9 cellular contexts compared by ENCODE assay signal in the genomic region with DNA sequence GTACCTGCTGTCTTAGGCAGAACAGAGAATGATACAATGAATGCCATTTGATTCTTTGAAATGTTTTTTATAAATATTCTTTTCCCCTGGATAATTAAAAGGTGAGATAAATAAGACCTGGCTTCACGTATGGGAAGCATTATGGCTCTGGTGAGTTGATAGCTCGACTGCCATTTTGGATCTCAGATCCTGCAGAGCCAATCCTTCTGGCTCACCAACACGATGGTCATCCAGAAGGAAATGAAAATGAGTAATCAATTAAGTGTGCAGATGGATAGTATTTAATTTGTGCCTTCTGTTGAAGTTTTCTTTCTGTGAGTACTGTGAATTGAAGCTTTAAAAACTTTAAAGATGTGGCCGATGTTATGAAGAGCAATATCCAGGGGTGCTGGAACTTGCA. TPM values are rescaled to one million over a fixed set of nuclear protein-coding genes. Genes with fewer than 3 reads are reported as not detected.
DNase-seq lines count a peak whose midpoint lies in the region; ATAC-seq, FAIRE-seq and TF ChIP-seq lines count a peak whose summit lies in the region.
"Had no signal": no experiment of that assay in that cellular context is flagged by ENCODE, and none has a peak within 500 bp of the region (broad histone marks: within the 10 kb centered on the region; RNA-seq: fewer than 3 reads in every experiment).

No MANE protein-coding gene starts in this region.

- in situ Hi-C loops in mammary epithelial cell (cut with MboI; ENCODE audit: low sequenced_read_pairs in 2 of 2) = loop anchor here in 1 of 2 donors (25.0 kb wide), 1 partner anchor 643 kb away; the partner anchor contains the start of gene RPS19BP1

- H3K4me1 Mint-ChIP-seq in CD14-positive monocyte (peaks cover 80% of the 10 kb centered on the region), natural killer cell (peaks cover 75 to 79% of the 10 kb centered on the region in 2 donors)

- H3K79me2 ChIP-seq in KMS-11 (ENCODE audit: insufficient read depth, low read depth) (peaks cover 75% of the 10 kb centered on the region), mammary epithelial cell (ENCODE audit: insufficient read depth, low read length) (peaks cover 75% of the 10 kb centered on the region)

- WGBS in mammary epithelial cell (ENCODE audit: low coverage, missing lambda C conversion rate) = 62% methylated on average over 4 of the region's 4 CpGs

- H3K9me3 Mint-ChIP-seq in CD14-positive monocyte (no peaks in the 10 kb centered on the region), natural killer cell (no peaks in the 10 kb centered on the region)

- peak overlapping the region in 6 of 7 donors; percentile 3 to 90 (median 37) for H3K27ac Mint-ChIP-seq in CD14-positive monocyte
- H3K27ac Mint-ChIP-seq in natural killer cell = peak overlapping the region; percentile 88 to 91

- no TSS peak for BruUV-seq in mammary epithelial cell (replicated peaks; lab: Mats Ljungman, UMichigan)

- peak overlapping the region; percentile 90 for H3K4me2 ChIP-seq in KMS-11
- H3K4me2 ChIP-seq in mammary epithelial cell (ENCODE audit: insufficient read depth, low read depth, low read length) = peak overlapping the region; percentile 84

- H3K4me3 ChIP-seq in KMS-11 (IDR thresholded peaks at IDR 0.05; ENCODE audit: insufficient read depth, low read depth, low read length) = no peak overlapping the region
- H3K4me3 ChIP-seq in mammary epithelial cell (replicated peaks in 1 of 3; ENCODE audit: insufficient read depth in 1 of 3, low read depth in 2 of 3, low read length in 3 of 3) = peak overlapping the region in 2 of 3 experiments; percentile 100
- H3K4me3 ChIP-seq in H7 (ENCODE audit: insufficient read depth, low read depth, low read length) = no peak overlapping the region

- CTCF ChIA-PET in mammary epithelial cell (lab: Charles Lee; ENCODE audit: low non-redundant PET) = no interaction called here

- peaks cover 28% of the 10 kb centered on the region for H3K4me1 ChIP-seq in KMS-11 (ENCODE audit: low read depth, poor library complexity, severe bottlenecking)
- H3K4me1 ChIP-seq in mammary epithelial cell (ENCODE audit: insufficient read depth, low read length) = peaks cover 36% of the 10 kb centered on the region

- FAIRE-seq in RCC 7860 (lab: Jason Lieb, UNC) = no peak

- H3K9ac ChIP-seq in KMS-11 (no peak overlapping the region), mammary epithelial cell (ENCODE audit: insufficient read depth, low read length) (no peak overlapping the region)

- intact Hi-C loops in CD14-positive monocyte (cut with micrococcal nuclease) = no loop called here
- intact Hi-C loops in mammary epithelial cell (cut with micrococcal nuclease) = no loop called here
- intact Hi-C loops in natural killer cell (cut with micrococcal nuclease) = no loop called here

- dilution Hi-C loops in mammary epithelial cell (cut with HindIII; ENCODE audit: low sequenced_read_pairs) = no loop called here

- H3K27me3 ChIP-seq in KMS-11 (ENCODE audit: insufficient read depth, low read depth) = no peaks in the 10 kb centered on the region
- no peaks in the 10 kb centered on the region for H3K27me3 ChIP-seq in mammary epithelial cell (ENCODE audit: insufficient read depth, low read length)
- H3K27me3 ChIP-seq in H7 (ENCODE audit: control insufficient read depth, insufficient read depth, low read length) = no peaks in the 10 kb centered on the region

- H4K20me1 ChIP-seq in KMS-11 (ENCODE audit: insufficient read depth) = no peaks in the 10 kb centered on the region
- no peaks in the 10 kb centered on the region for H4K20me1 ChIP-seq in mammary epithelial cell (ENCODE audit: insufficient read depth, low read length)

- no peak for DNase-seq in CD14-positive monocyte (ENCODE audit: low spot score)
- no peak for DNase-seq in mammary epithelial cell
- no peak for DNase-seq in natural killer cell
- no peak for DNase-seq in NCI-H82 treated with DMSO at 0.1 percent for 48 hours (lab: John Stamatoyannopoulos, UW; ENCODE audit: unreplicated experiment)
- DNase-seq in RCC 7860 (ENCODE audit: low spot score) = no peak
- DNase-seq in NCI-H1417 treated with DMSO at 0.1 percent for 48 hours (lab: John Stamatoyannopoulos, UW) = no peak
- DNase-seq in H7 = no peak
- DNase-seq: central memory CD4-positive, alpha-beta T cell had no signal

- H3K27me3 Mint-ChIP-seq in CD14-positive monocyte (ENCODE audit: low read depth in 3 of 3) = no peaks in the 10 kb centered on the region
- H3K27me3 Mint-ChIP-seq in natural killer cell (ENCODE audit: low read depth in 2 of 2) = no peaks in the 10 kb centered on the region

- no peak for TF ChIP-seq CTCF in CD14-positive monocyte (IDR thresholded peaks at IDR 0.05)
- no peak for TF ChIP-seq CTCF in KMS-11 (conservative IDR thresholded peaks at IDR 0.05; ENCODE audit: low read depth, low read length)
- TF ChIP-seq CTCF in mammary epithelial cell (conservative IDR thresholded peaks at IDR 0.05 in 1 of 2, IDR thresholded peaks at IDR 0.05 in 1 of 2; ENCODE audit: extremely low read depth in 1 of 2, insufficient read depth in 1 of 2, low read depth in 1 of 2, low read length in 2 of 2) = no peak
- TF ChIP-seq CTCF in natural killer cell (IDR thresholded peaks at IDR 0.05) = no peak

- H3K9me3 ChIP-seq in mammary epithelial cell (replicated peaks; ENCODE audit: insufficient read depth, low read length) = no peaks in the 10 kb centered on the region

- H3K36me3 Mint-ChIP-seq in CD14-positive monocyte (peaks cover 0 to 4% of the 10 kb centered on the region in 2 donors), natural killer cell (no peaks in the 10 kb centered on the region)

- H3K36me3 ChIP-seq in KMS-11 (ENCODE audit: insufficient read depth) = no peaks in the 10 kb centered on the region
- no peaks in the 10 kb centered on the region for H3K36me3 ChIP-seq in mammary epithelial cell (ENCODE audit: insufficient read depth, low read length)
- no peaks in the 10 kb centered on the region for H3K36me3 ChIP-seq in H7 (replicated peaks; ENCODE audit: control insufficient read depth, insufficient read depth, low read length)

- H3K27ac ChIP-seq in KMS-11 (no peak overlapping the region), mammary epithelial cell (ENCODE audit: insufficient read depth, low read depth, low read length) (no peak overlapping the region)

- ATAC-seq in natural killer cell = no peak

- H3K4me3 Mint-ChIP-seq in CD14-positive monocyte = peak overlapping the region in 1 of 2 donors; percentile 97
- H3K4me3 Mint-ChIP-seq in natural killer cell = peak overlapping the region; percentile 97

- H2AFZ ChIP-seq in KMS-11 (ENCODE audit: low read depth) (no peak overlapping the region), mammary epithelial cell (ENCODE audit: low read depth, low read length) (no peak overlapping the region)

RNA-seq across cellular contexts. Expression of gene TNRC6B, which starts 2.7 kb away (rescaled TPM):
- polyA plus RNA-seq in CD14-positive monocyte (10 to 100 TPM; 11.8 to 16.5 TPM), mammary epithelial cell (7.6 TPM)
- total RNA-seq in mammary epithelial cell (10 to 100 TPM; 25.2 to 27.3 TPM), natural killer cell (100 to 1,000 TPM; 112 to 141 (median 138) TPM)
- 52.8 TPM for polyA minus RNA-seq in mammary epithelial cell
- total RNA-seq in H7 (2014; rRNA removed; shearing (Covaris generic)) = 13.0 and 21.4 TPM in 2 replicates

Comparison
In these comparisons a context has a peak if more than half of its experiments do, and no peak if none do; other contexts are left out.
1. H3K4me3 ChIP-seq: peak in mammary epithelial cell (2 of 3); none in KMS-11 (single experiment) and H7 (single experiment).